1 cellular context compared by ENCODE assay signal in genomic region chr17:27240086-27240801, GRCh38.
TF ChIP-seq lines count a peak whose summit lies in the region.

No MANE protein-coding gene starts in this region.

TF ChIP-seq in HepG2, 621 proteins besides CTCF, POLR2A, EP300 and RAD21:
- TF ChIP-seq ZNF512 (CRISPR knock-in tag; IDR thresholded peaks at IDR 0.05) (no peak), ZNF652 (CRISPR knock-in tag; IDR thresholded peaks at IDR 0.05; ENCODE audit: borderline replicate concordance, low read depth) (peak; percentile 57; the same call in 1 of the 2 replicates), ZSCAN25 (CRISPR knock-in tag; IDR thresholded peaks at IDR 0.05) (peak; percentile 69; the same call in 1 of the 2 replicates)
